Comparison of ENCODE assay signal across 1 cellular context in genomic region chr17:71599583-71599982, GRCh38.
TF ChIP-seq lines count a peak whose summit lies in the region.

No MANE protein-coding gene starts in this region.

TF ChIP-seq in HEK293, 187 proteins besides CTCF, POLR2A, EP300 and RAD21 (continued from another document):
- TF ChIP-seq ZBTB11 (tag by site-specific recombination; conservative IDR thresholded peaks at IDR 0.05; ENCODE audit: low read depth) (peak; percentile 82), ZNF664 (tag by site-specific recombination; IDR thresholded peaks at IDR 0.05) (peak; percentile 48; the same call in 1 of the 2 replicates), ZNF560 (tag by site-specific recombination; IDR thresholded peaks at IDR 0.05; ENCODE audit: borderline replicate concordance) (peak; percentile 44; the same call in 1 of the 2 replicates), ZNF202 (tag by site-specific recombination; IDR thresholded peaks at IDR 0.05; ENCODE audit: borderline replicate concordance) (peak; percentile 82; the same call in 1 of the 2 replicates), REST (tag by site-specific recombination; IDR thresholded peaks at IDR 0.05) (peak; percentile 70; the same call in 1 of the 2 replicates), ZNF426 (tag by site-specific recombination; IDR thresholded peaks at IDR 0.05) (peak; percentile 83), ZNF140 (tag by site-specific recombination; IDR thresholded peaks at IDR 0.05) (peak; percentile 58; the same call in 1 of the 2 replicates), ZNF558 (tag by site-specific recombination; IDR thresholded peaks at IDR 0.05) (peak; percentile 57; the same call in 1 of the 2 replicates), ZNF623 (tag by site-specific recombination; IDR thresholded peaks at IDR 0.05) (peak; percentile 75), ZNF266 (tag by site-specific recombination; IDR thresholded peaks at IDR 0.05; ENCODE audit: low read depth) (peak; percentile 68; the same call in 1 of the 2 replicates), ZNF629 (tag by site-specific recombination; IDR thresholded peaks at IDR 0.05) (peak; percentile 34; the same call in 1 of the 2 replicates), ZNF433 (tag by site-specific recombination; IDR thresholded peaks at IDR 0.05; ENCODE audit: low read depth) (0 out of 2 replicates have a peak, but pooled peaks have one; percentile 18), ZNF341 (tag by site-specific recombination; IDR thresholded peaks at IDR 0.05; ENCODE audit: low read depth) (peak; percentile 16; the same call in 1 of the 2 replicates), ZXDB (tag by site-specific recombination; IDR thresholded peaks at IDR 0.05) (peak; percentile 53; the same call in 1 of the 2 replicates), ZNF138 (tag by site-specific recombination; IDR thresholded peaks at IDR 0.05; ENCODE audit: borderline replicate concordance) (0 out of 2 replicates have a peak, but pooled peaks have one; percentile 26), ZNF510 (tag by site-specific recombination; IDR thresholded peaks at IDR 0.05; ENCODE audit: insufficient replicate concordance) (peak; percentile 82), OVOL3 (tag by site-specific recombination; IDR thresholded peaks at IDR 0.05) (0 out of 2 replicates have a peak, but pooled peaks have one; percentile 27), ZBTB8A (tag by site-specific recombination; IDR thresholded peaks at IDR 0.05) (peak; percentile 78), ZNF394 (tag by site-specific recombination; IDR thresholded peaks at IDR 0.05; ENCODE audit: borderline replicate concordance) (peak; percentile 86; the same call in 1 of the 2 replicates), ZNF555 (tag by site-specific recombination; conservative IDR thresholded peaks at IDR 0.05) (peak; percentile 67), ZNF223 (tag by site-specific recombination; IDR thresholded peaks at IDR 0.05) (0 out of 2 replicates have a peak, but pooled peaks have one; percentile 21)
